In the genomic region with DNA sequence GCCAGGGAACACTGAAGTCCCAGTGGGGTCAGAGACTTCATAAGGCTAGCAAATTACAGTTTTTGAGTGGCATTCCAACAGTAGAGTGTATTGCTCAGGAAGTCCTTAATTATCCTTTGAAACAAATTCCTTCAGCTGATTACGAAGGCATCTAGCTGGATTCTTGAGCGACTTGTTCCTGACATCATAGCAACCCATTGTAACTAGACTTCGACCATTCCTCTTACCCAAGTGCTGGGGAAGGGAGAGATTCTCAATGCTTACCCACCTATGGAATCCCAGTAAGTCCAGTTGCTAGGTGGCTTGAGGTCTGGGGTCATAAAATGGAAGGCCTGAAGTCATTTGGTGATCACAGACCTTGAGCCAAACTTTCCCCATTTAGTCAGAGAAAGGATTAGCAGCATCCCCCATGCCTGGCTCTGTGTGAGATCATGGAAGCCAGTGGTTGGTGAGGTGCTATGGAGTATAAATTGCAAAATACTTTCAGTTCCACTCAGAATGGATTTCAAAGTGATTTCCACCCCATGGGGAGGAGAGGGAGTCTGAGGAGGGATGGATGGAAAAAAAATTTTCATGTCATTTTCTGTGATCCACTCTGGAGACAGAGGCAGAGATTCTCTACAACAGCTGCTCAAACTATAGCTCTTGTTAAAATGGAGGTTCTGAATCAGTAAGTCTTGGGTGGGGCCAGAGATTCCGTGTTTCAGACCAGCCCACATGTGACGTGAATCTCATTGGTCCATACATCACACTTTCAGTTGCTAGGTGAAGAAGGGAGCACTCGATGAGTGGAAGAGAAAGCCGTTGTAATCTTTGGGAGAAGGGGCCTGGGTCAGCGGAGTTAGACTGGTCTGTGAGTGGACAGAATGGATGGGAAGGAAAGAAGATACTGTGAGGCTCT, we compare ENCODE assay signal across 8 cellular contexts. TPM values are rescaled to one million over a fixed set of nuclear protein-coding genes. Genes with fewer than 3 reads are reported as not detected.
DNase-seq lines count a peak whose midpoint lies in the region; ATAC-seq, FAIRE-seq and TF ChIP-seq lines count a peak whose summit lies in the region.

No MANE protein-coding gene starts in this region.

- no peak for TF ChIP-seq CTCF in CD8-positive, alpha-beta T cell (IDR thresholded peaks at IDR 0.05)

- CTCF ChIA-PET in CD8-positive, alpha-beta T cell (lab: Charles Lee) = interaction anchor here (0.6 to 4.7 kb wide), 15 partner anchors 10 to 929 kb away, joined by 3 to 57 read pairs (median 4); no protein-coding TSS in a partner anchor

- peaks cover 6% of the 10 kb centered on the region for H3K4me1 ChIP-seq in CD8-positive, alpha-beta T cell (ENCODE audit: insufficient read depth, low read length)

- peak overlapping the region; percentile 44 for H3K4me3 Mint-ChIP-seq in CD8-positive, alpha-beta T cell
- H3K4me3 Mint-ChIP-seq in activated naive CD8-positive, alpha-beta T cell treated with anti-CD3 and anti-CD28 coated beads, Interleukin-2, amount 50 U/mL, for 24 hours = peak overlapping the region; percentile 57

- no peak overlapping the region for H3K27ac ChIP-seq in CD8-positive, alpha-beta T cell (ENCODE audit: low read depth, low read length)

- intact Hi-C loops in CD8-positive, alpha-beta T cell (cut with DNase I, micrococcal nuclease) = loop anchor here (1.0 to 5.0 kb wide), 7 partner anchors 199 to 926 kb away; partner anchors contain the start of genes DTX3L (in 1 of the 2), PARP14 (in 1 of the 2), PARP9 (in 1 of the 2) and SEMA5B (in 1 of the 2)

- H3K36me3 Mint-ChIP-seq in CD8-positive, alpha-beta T cell = no peaks in the 10 kb centered on the region
- no peaks in the 10 kb centered on the region for H3K36me3 Mint-ChIP-seq in activated naive CD8-positive, alpha-beta T cell treated with anti-CD3 and anti-CD28 coated beads, Interleukin-2, amount 50 U/mL, for 24 hours (ENCODE audit: low read depth)

- no peaks in the 10 kb centered on the region for H3K9me3 ChIP-seq in CD8-positive, alpha-beta T cell (ENCODE audit: low read length)

- H3K9me3 Mint-ChIP-seq in CD8-positive, alpha-beta T cell = no peaks in the 10 kb centered on the region
- H3K9me3 Mint-ChIP-seq in activated naive CD8-positive, alpha-beta T cell treated with anti-CD3 and anti-CD28 coated beads, Interleukin-2, amount 50 U/mL, for 24 hours = no peaks in the 10 kb centered on the region

- DNase-seq in CD8-positive, alpha-beta T cell = peak in 1 of 7 experiments; percentile 27
- DNase-seq in activated naive CD8-positive, alpha-beta T cell treated with anti-CD3 and anti-CD28 coated beads, Interleukin-2, amount 50 U/mL, for 24 hours = no peak
- DNase-seq in RCC 7860 (ENCODE audit: low spot score) = no peak
- DNase-seq in GOT3 (lab: John Stamatoyannopoulos, UW) = no peak

- no peaks in the 10 kb centered on the region for H3K27me3 Mint-ChIP-seq in CD8-positive, alpha-beta T cell (ENCODE audit: low read depth)
- no peaks in the 10 kb centered on the region for H3K27me3 Mint-ChIP-seq in activated naive CD8-positive, alpha-beta T cell treated with anti-CD3 and anti-CD28 coated beads, Interleukin-2, amount 50 U/mL, for 24 hours

- no peak overlapping the region for H3K27ac Mint-ChIP-seq in CD8-positive, alpha-beta T cell
- peak overlapping the region; percentile 88 for H3K27ac Mint-ChIP-seq in activated naive CD8-positive, alpha-beta T cell treated with anti-CD3 and anti-CD28 coated beads, Interleukin-2, amount 50 U/mL, for 24 hours

- no peak for FAIRE-seq in RCC 7860 (lab: Jason Lieb, UNC)

- ATAC-seq in CD8-positive, alpha-beta T cell = peak; percentile 81
- ATAC-seq in GM18909 (IDR thresholded peaks at IDR 0.05; ENCODE audit: poor library complexity, unreplicated experiment) = peak; percentile 40
- peak; percentile 41 for ATAC-seq in HG03439 (IDR thresholded peaks at IDR 0.05; ENCODE audit: unreplicated experiment)
- ATAC-seq in activated naive CD8-positive, alpha-beta T cell treated with anti-CD3 and anti-CD28 coated beads, Interleukin-2, amount 50 U/mL, for 24 hours = peak; percentile 26
- ATAC-seq in GM19324 (IDR thresholded peaks at IDR 0.05; ENCODE audit: low FRiP score, unreplicated experiment) = no peak
- ATAC-seq in GM19397 (IDR thresholded peaks at IDR 0.05; ENCODE audit: unreplicated experiment) = no peak

- peaks cover 15% of the 10 kb centered on the region for H3K4me1 Mint-ChIP-seq in CD8-positive, alpha-beta T cell (ENCODE audit: low read depth)
- peaks cover 41% of the 10 kb centered on the region for H3K4me1 Mint-ChIP-seq in activated naive CD8-positive, alpha-beta T cell treated with anti-CD3 and anti-CD28 coated beads, Interleukin-2, amount 50 U/mL, for 24 hours

- POLR2A ChIA-PET in CD8-positive, alpha-beta T cell (lab: Charles Lee) = interaction anchor here (1.1 kb wide), 1 partner anchor 578 kb away, joined by 3 read pairs; no protein-coding TSS in a partner anchor

- no peak overlapping the region for H3K4me3 ChIP-seq in CD8-positive, alpha-beta T cell (ENCODE audit: low read depth, low read length)

- H3K36me3 ChIP-seq in CD8-positive, alpha-beta T cell (ENCODE audit: insufficient read depth, low read length) = no peaks in the 10 kb centered on the region

- H3K27me3 ChIP-seq in CD8-positive, alpha-beta T cell (ENCODE audit: insufficient read depth, low read length) = no peaks in the 10 kb centered on the region

RNA-seq across cellular contexts. Expression of gene CD86, which starts 45.7 kb away (rescaled TPM):
- not detected for total RNA-seq in CD8-positive, alpha-beta T cell

Comparison
In these comparisons a context has a peak if more than half of its experiments do, and no peak if none do; other contexts are left out.
1. ATAC-seq: peak in CD8-positive, alpha-beta T cell (single experiment), GM18909 (single experiment), HG03439 (single experiment) and activated naive CD8-positive, alpha-beta T cell treated with anti-CD3 and anti-CD28 coated beads, Interleukin-2, amount 50 U/mL, for 24 hours (single experiment); none in GM19324 (single experiment) and GM19397 (single experiment).